27 cellular contexts compared by ENCODE assay signal in the genomic region with DNA sequence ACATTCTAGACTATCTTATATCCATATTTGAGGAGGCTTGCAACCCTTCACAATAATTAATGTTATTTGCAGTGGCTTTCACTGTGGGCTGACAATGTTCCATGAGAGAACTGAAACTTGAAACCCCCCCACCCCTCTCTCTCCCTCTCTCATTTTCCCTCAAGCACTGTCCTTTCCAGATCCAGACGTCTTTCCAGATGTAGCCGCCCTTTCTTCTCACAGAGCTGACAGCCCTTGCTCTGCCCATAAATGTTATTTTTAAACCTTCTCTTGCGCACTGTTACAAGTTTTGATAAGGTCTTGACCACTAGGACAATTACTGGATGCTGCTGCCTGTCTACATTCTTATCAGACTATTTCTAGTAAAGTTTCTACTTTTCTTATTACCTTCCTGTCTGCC.
"Had no signal": no experiment of that assay in that cellular context is flagged by ENCODE, and none has a peak within 500 bp of the region (broad histone marks: within the 10 kb centered on the region; RNA-seq: fewer than 3 reads in every experiment).

No MANE protein-coding gene starts in this region.

- H3K27ac ChIP-seq: heart right ventricle, hepatocyte, left lung, lower lobe of right lung, neural progenitor cell, neutrophil, parathyroid adenoma, right atrium auricular region, skin epidermis, spleen, stomach, testis, thyroid gland, transverse colon, upper lobe of right lung had no signal

- H3K4me3 Mint-ChIP-seq: naive thymus-derived CD8-positive, alpha-beta T cell; nephron progenitor cell; neural progenitor cell; stimulated activated naive B cell treated with anti-CD40 and anti-IgM and Interleukin-4, amounts not matched to agents 10 μg/mL and 1 μg/mL and 100 μg/mL, for 72 hours had no signal

- H3K9me3 Mint-ChIP-seq: nephron progenitor cell; neural progenitor cell; stimulated activated naive B cell treated with anti-CD40 and anti-IgM and Interleukin-4, amounts not matched to agents 10 μg/mL and 1 μg/mL and 100 μg/mL, for 72 hours had no signal

- H3K4me3 ChIP-seq: heart right ventricle, hepatocyte, left lung, lower lobe of right lung, neural progenitor cell, right atrium auricular region, skin epidermis, spleen, stomach, testis, thyroid gland, transverse colon, upper lobe of right lung had no signal

- H3K4me1 Mint-ChIP-seq: naive thymus-derived CD8-positive, alpha-beta T cell; stimulated activated naive B cell treated with anti-CD40 and anti-IgM and Interleukin-4, amounts not matched to agents 10 μg/mL and 1 μg/mL and 100 μg/mL, for 72 hours had no signal

- H3K36me3 ChIP-seq: heart right ventricle, left lung, lower lobe of right lung, neural progenitor cell, neutrophil, right atrium auricular region, spleen, stomach, thyroid gland, transverse colon, upper lobe of right lung had no signal

- H3K4me1 ChIP-seq: left lung, lower lobe of right lung, neural progenitor cell, parathyroid adenoma, right atrium auricular region, spleen, stomach, testis, thyroid gland, transverse colon, upper lobe of right lung had no signal

- H3K27me3 Mint-ChIP-seq: naive thymus-derived CD8-positive, alpha-beta T cell had no signal

- H3K9me3 ChIP-seq: heart right ventricle, left lung, lower lobe of right lung, neutrophil, right atrium auricular region, spleen, stomach, testis, thyroid gland, transverse colon, upper lobe of right lung had no signal

- H3K27me3 ChIP-seq: heart right ventricle, hepatocyte, left lung, neural progenitor cell, neutrophil, right atrium auricular region, spleen, stomach, testis, thyroid gland, transverse colon, upper lobe of right lung had no signal

- DNase-seq: heart right ventricle; kidney glomerular epithelial cell; left cardiac atrium; left lung; lower lobe of right lung; mammary epithelial cell; mesenchymal stem cell; naive thymus-derived CD8-positive, alpha-beta T cell; nephron progenitor cell; occipital lobe; spleen; stimulated activated CD4-positive, alpha-beta T cell treated with anti-CD3 and anti-CD28 coated beads, Interleukin-4, amount 100 ng/mL, for 4 hours; stimulated activated CD8-positive, alpha-beta memory T cell treated with anti-CD3 and anti-CD28 coated beads, Interleukin-4, amount 100 ng/mL, for 48 hours; stimulated activated naive B cell treated with anti-CD40 and anti-IgM and Interleukin-4, amounts not matched to agents 10 μg/mL and 1 μg/mL and 100 μg/mL, for 72 hours; stimulated activated naive CD8-positive, alpha-beta T cell treated with anti-CD3 and anti-CD28 coated beads, Interleukin-15, Interleukin-2, amounts not matched to agents 100 U/mL and 50 U/mL, for 24 hours; stomach; testis; thyroid gland; transverse colon; upper lobe of right lung had no signal

- H3K27ac Mint-ChIP-seq: naive thymus-derived CD8-positive, alpha-beta T cell; neural progenitor cell; stimulated activated naive B cell treated with anti-CD40 and anti-IgM and Interleukin-4, amounts not matched to agents 10 μg/mL and 1 μg/mL and 100 μg/mL, for 72 hours had no signal

- H3K36me3 Mint-ChIP-seq: naive thymus-derived CD8-positive, alpha-beta T cell; neural progenitor cell; stimulated activated naive B cell treated with anti-CD40 and anti-IgM and Interleukin-4, amounts not matched to agents 10 μg/mL and 1 μg/mL and 100 μg/mL, for 72 hours had no signal

- ATAC-seq: left cardiac atrium; left lung; lower lobe of right lung; naive thymus-derived CD8-positive, alpha-beta T cell; sciatic nerve; stimulated activated naive B cell treated with anti-CD40 and anti-IgM and Interleukin-4, amounts not matched to agents 10 μg/mL and 1 μg/mL and 100 μg/mL, for 72 hours; stimulated activated naive CD8-positive, alpha-beta T cell treated with anti-CD3 and anti-CD28 coated beads, Interleukin-15, Interleukin-2, amounts not matched to agents 100 U/mL and 50 U/mL, for 24 hours; upper lobe of right lung had no signal
